ENCODE assay signal across 8 cellular contexts in genomic region chr4:127856485-127857447, GRCh38.
DNase-seq lines count a peak whose midpoint lies in the region; ATAC-seq and TF ChIP-seq lines count a peak whose summit lies in the region.

No MANE protein-coding gene starts in this region.

- CTCF ChIA-PET in AG04449 (lab: Yijun Ruan, JAX) = no interaction called here

- TF ChIP-seq CTCF in AG04449 (IDR thresholded peaks at IDR 0.05; ENCODE audit: insufficient read depth, low read length, missing control alignments) = no peak
- TF ChIP-seq CTCF in choroid plexus epithelial cell (conservative IDR thresholded peaks at IDR 0.05; ENCODE audit: low read depth, low read length) = no peak

- peak; percentile 81 for ATAC-seq in GM19372 (IDR thresholded peaks at IDR 0.05; ENCODE audit: low read depth, unreplicated experiment)
- peak; percentile 92 for ATAC-seq in HG03175 (IDR thresholded peaks at IDR 0.05; ENCODE audit: unreplicated experiment)

- DNase-seq in AG04449 (ENCODE audit: low read depth, low spot score) (peak; percentile 80), choroid plexus epithelial cell (ENCODE audit: low read depth) (peak; percentile 93), SKM-1 (lab: John Stamatoyannopoulos, UW; ENCODE audit: unreplicated experiment) (no peak), T-helper 2 cell (no peak)
- no peak for DNase-seq in effector CD4-positive, alpha-beta T cell
- DNase-seq in stimulated activated CD4-positive, alpha-beta T cell treated with anti-CD3 and anti-CD28 coated beads, Interleukin-1b, Interleukin-23, amount 100 ng/mL, for 48 hours = no peak

- POLR2A ChIA-PET in AG04449 (lab: Yijun Ruan, JAX) = interaction anchor here (1.0 kb wide), 1 partner anchor 204 kb away, joined by 3 read pairs; the partner anchor contains the start of gene LARP1B

- no peak overlapping the region for H3K4me3 ChIP-seq in AG04449 (ENCODE audit: low read depth, low read length)
- no peak overlapping the region for H3K4me3 ChIP-seq in choroid plexus epithelial cell (ENCODE audit: low read depth, low read length)

Comparison
In these comparisons a context has a peak if more than half of its experiments do, and no peak if none do; other contexts are left out.
1. DNase-seq: peak in AG04449 (single experiment) and choroid plexus epithelial cell (single experiment); none in SKM-1 (single experiment), effector CD4-positive, alpha-beta T cell (single experiment), T-helper 2 cell (0 of 5) and stimulated activated CD4-positive, alpha-beta T cell treated with anti-CD3 and anti-CD28 coated beads, Interleukin-1b, Interleukin-23, amount 100 ng/mL, for 48 hours (single experiment).